8 cellular contexts compared by ENCODE assay signal in genomic region chr5:164013077-164013670, GRCh38.
DNase-seq lines count a peak whose midpoint lies in the region; ATAC-seq and TF ChIP-seq lines count a peak whose summit lies in the region.

No MANE protein-coding gene starts in this region.

- H3K27me3 ChIP-seq in right lobe of liver (no peaks in the 10 kb centered on the region), tibial nerve (no peaks in the 10 kb centered on the region)

- no peaks in the 10 kb centered on the region for H3K36me3 ChIP-seq in right lobe of liver
- no peaks in the 10 kb centered on the region for H3K36me3 ChIP-seq in tibial nerve

- no peak for TF ChIP-seq EP300 in tibial nerve (IDR thresholded peaks at IDR 0.05)

- WGBS in right lobe of liver (ENCODE audit: insufficient coverage, low coverage, low lambda C conversion rate, missing lambda C conversion rate) = 44% methylated on average over 6 of the region's 6 CpGs
- 51 to 54% methylated on average over 6 of the region's 6 CpGs for WGBS in tibial nerve, 2 donors

- DNase-seq in stimulated activated CD4-positive, alpha-beta T cell treated with anti-CD3 and anti-CD28 coated beads, Interleukin-15, amount 100 ng/mL, for 24 hours = peak; percentile 49
- no peak for DNase-seq in stimulated activated CD4-positive, alpha-beta T cell treated with anti-CD3 and anti-CD28 coated beads, Interleukin-12 subunit alpha, Interleukin-12 subunit beta, amount 100 ng/mL, for 4 hours
- peak; percentile 63 for DNase-seq in HT1080 (ENCODE audit: low read depth)
- peak; percentile 86 for DNase-seq in OCI-M1 (lab: John Stamatoyannopoulos, UW)
- DNase-seq in choroid plexus epithelial cell (ENCODE audit: low read depth) = peak; percentile 89
- DNase-seq in right lobe of liver = peak in 2 of 3 donors; percentile 18 to 60
- peak; percentile 17 to 55 for DNase-seq in tibial nerve (ENCODE audit: low spot score in 2 of 2)

- H3K4me3 ChIP-seq in choroid plexus epithelial cell (ENCODE audit: low read depth, low read length) (no peak overlapping the region), right lobe of liver (no peak overlapping the region), tibial nerve (no peak overlapping the region)

- TF ChIP-seq POLR2A in right lobe of liver (IDR thresholded peaks at IDR 0.05) (no peak), tibial nerve (IDR thresholded peaks at IDR 0.05) (no peak)

- no peak overlapping the region for H3K27ac ChIP-seq in right lobe of liver
- no peak overlapping the region for H3K27ac ChIP-seq in tibial nerve

- TF ChIP-seq CTCF in choroid plexus epithelial cell (conservative IDR thresholded peaks at IDR 0.05; ENCODE audit: low read depth, low read length) (peak; percentile 71), right lobe of liver (IDR thresholded peaks at IDR 0.05) (peak; percentile 67 to 90 (median 79)), tibial nerve (IDR thresholded peaks at IDR 0.05) (peak; percentile 27 to 59 (median 56))

- ATAC-seq in GM21619 (IDR thresholded peaks at IDR 0.05; ENCODE audit: unreplicated experiment) = peak; percentile 87
- peak; percentile 90 to 93 (median 91) for ATAC-seq in right lobe of liver

- intact Hi-C loops in right lobe of liver (cut with DNase I) = no loop called here

- H3K9me3 ChIP-seq in right lobe of liver (no peaks in the 10 kb centered on the region), tibial nerve (no peaks in the 10 kb centered on the region)

- H3K4me1 ChIP-seq in right lobe of liver (peaks cover 0 to 21% (median 0%) of the 10 kb centered on the region in 4 donors), tibial nerve (no peaks in the 10 kb centered on the region)
